ENCODE assay signal across 1 cellular context in the genomic region with DNA sequence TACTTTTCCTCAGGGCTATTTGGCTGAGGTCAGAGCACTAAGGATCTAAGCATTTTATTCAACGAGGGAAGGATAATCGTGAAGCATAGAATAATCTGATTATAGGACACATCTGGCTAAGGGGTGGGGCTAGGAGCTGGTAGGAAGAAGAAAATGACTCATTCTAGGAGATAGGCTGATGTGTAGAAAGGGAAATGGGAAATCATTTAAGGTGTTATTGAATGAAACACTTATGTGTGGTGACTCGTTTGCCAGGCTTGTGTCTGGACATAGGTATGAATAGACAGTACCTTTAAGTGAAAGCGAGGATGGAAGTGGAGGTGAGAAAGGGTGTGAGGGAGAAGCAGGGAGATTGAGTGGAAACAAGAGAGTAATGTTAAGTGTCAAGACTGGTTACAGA.
TF ChIP-seq lines count a peak whose summit lies in the region.

No MANE protein-coding gene starts in this region.

TF ChIP-seq in H1, 55 proteins besides CTCF, POLR2A, EP300 and RAD21:
- no peak for TF ChIP-seq POU5F1 (IDR thresholded peaks at IDR 0.05; ENCODE audit: low read depth, low read length)
- TF ChIP-seq SUZ12 (IDR thresholded peaks at IDR 0.05; ENCODE audit: low read length) = no peak
- TF ChIP-seq, protein P1, sequence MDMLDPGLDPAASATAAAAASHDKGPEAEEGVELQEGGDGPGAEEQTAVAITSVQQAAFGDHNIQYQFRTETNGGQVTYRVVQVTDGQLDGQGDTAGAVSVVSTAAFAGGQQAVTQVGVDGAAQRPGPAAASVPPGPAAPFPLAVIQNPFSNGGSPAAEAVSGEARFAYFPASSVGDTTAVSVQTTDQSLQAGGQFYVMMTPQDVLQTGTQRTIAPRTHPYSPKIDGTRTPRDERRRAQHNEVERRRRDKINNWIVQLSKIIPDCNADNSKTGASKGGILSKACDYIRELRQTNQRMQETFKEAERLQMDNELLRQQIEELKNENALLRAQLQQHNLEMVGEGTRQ (IDR thresholded peaks at IDR 0.05; ENCODE audit: low read length) = no peak
- no peak for TF ChIP-seq KDM5A (IDR thresholded peaks at IDR 0.05; ENCODE audit: low read length)
- TF ChIP-seq SP4 (IDR thresholded peaks at IDR 0.05; ENCODE audit: low read length) = no peak
- no peak for TF ChIP-seq RXRA (IDR thresholded peaks at IDR 0.05; ENCODE audit: insufficient read depth, low read depth, low read length)
- TF ChIP-seq CEBPB (IDR thresholded peaks at IDR 0.05; ENCODE audit: low read depth, low read length) = no peak
- TF ChIP-seq SIRT6 (IDR thresholded peaks at IDR 0.05; ENCODE audit: low read length) = no peak
- TF ChIP-seq, protein P2, sequence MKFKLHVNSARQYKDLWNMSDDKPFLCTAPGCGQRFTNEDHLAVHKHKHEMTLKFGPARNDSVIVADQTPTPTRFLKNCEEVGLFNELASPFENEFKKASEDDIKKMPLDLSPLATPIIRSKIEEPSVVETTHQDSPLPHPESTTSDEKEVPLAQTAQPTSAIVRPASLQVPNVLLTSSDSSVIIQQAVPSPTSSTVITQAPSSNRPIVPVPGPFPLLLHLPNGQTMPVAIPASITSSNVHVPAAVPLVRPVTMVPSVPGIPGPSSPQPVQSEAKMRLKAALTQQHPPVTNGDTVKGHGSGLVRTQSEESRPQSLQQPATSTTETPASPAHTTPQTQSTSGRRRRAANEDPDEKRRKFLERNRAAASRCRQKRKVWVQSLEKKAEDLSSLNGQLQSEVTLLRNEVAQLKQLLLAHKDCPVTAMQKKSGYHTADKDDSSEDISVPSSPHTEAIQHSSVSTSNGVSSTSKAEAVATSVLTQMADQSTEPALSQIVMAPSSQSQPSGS (IDR thresholded peaks at IDR 0.05; ENCODE audit: low read length) = no peak
- no peak for TF ChIP-seq HDAC2 (IDR thresholded peaks at IDR 0.05; ENCODE audit: borderline replicate concordance in 1 of 2, low read depth in 2 of 2, low read length in 2 of 2)
